Comparison of ENCODE assay signal across 12 cellular contexts in genomic region chr6:46293641-46294316, GRCh38.
DNase-seq lines count a peak whose midpoint lies in the region; ATAC-seq, FAIRE-seq and TF ChIP-seq lines count a peak whose summit lies in the region.
"Had no signal": no experiment of that assay in that cellular context is flagged by ENCODE, and none has a peak within 500 bp of the region (broad histone marks: within the 10 kb centered on the region; RNA-seq: fewer than 3 reads in every experiment).

No MANE protein-coding gene starts in this region.

- no peak overlapping the region for H3K27ac ChIP-seq in kidney (ENCODE audit: low read depth in 2 of 2, low read length in 2 of 2)
- H3K27ac ChIP-seq: tibial artery had no signal

- no peak for FAIRE-seq in kidney (lab: Jason Lieb, UNC)
- FAIRE-seq in RCC 7860 (lab: Jason Lieb, UNC), result no peak

- TF ChIP-seq CTCF in kidney (IDR thresholded peaks at IDR 0.05; ENCODE audit: borderline replicate concordance, extremely low read depth, insufficient read depth), result no peak

- DNase-seq in mesenteric fat pad (ENCODE audit: low spot score) (no peak), activated gamma-delta T cell (lab: John Stamatoyannopoulos, UW) (no peak), kidney (no peak), RCC 7860 (ENCODE audit: low spot score) (no peak)
- DNase-seq: activated T-cell treated with anti-CD3 and anti-CD28 coated beads, Interleukin-2, amount 50 U/mL, for 24 hours; hypothalamus; SIG-M5; tibial artery had no signal

- ATAC-seq in GM18508 (IDR thresholded peaks at IDR 0.05; ENCODE audit: insufficient read depth, unreplicated experiment), result peak; percentile 52
- ATAC-seq in GM19468 (IDR thresholded peaks at IDR 0.05; ENCODE audit: extremely low read depth, unreplicated experiment), result peak; percentile 33
- ATAC-seq in HG02884 (IDR thresholded peaks at IDR 0.05; ENCODE audit: unreplicated experiment), result peak; percentile 84
- ATAC-seq in HG03558 (IDR thresholded peaks at IDR 0.05; ENCODE audit: extremely low read depth, unreplicated experiment), result peak; percentile 92

- no peak overlapping the region for H3K4me3 ChIP-seq in kidney (ENCODE audit: low read length in 2 of 2)
- H3K4me3 ChIP-seq: tibial artery had no signal

- no peaks in the 10 kb centered on the region for H3K9me3 ChIP-seq in kidney (ENCODE audit: control insufficient read depth in 1 of 2, low read length in 2 of 2)
- H3K9me3 ChIP-seq: tibial artery had no signal

- no peak overlapping the region for H3K9ac ChIP-seq in kidney (ENCODE audit: low read length in 2 of 2)

- H3K36me3 ChIP-seq in kidney (ENCODE audit: control insufficient read depth in 1 of 2, insufficient read depth in 2 of 2, low read length in 2 of 2), result no peaks in the 10 kb centered on the region
- H3K36me3 ChIP-seq: tibial artery had no signal

- intact Hi-C loops in kidney (cut with DNase I), result no loop called here

- peaks cover 5 to 6% of the 10 kb centered on the region in 2 donors for H3K4me1 ChIP-seq in kidney (ENCODE audit: control insufficient read depth in 1 of 2, insufficient read depth in 1 of 2, low read depth in 1 of 2, low read length in 2 of 2)

Comparison
In these comparisons a context has a peak if more than half of its experiments do, and no peak if none do; other contexts are left out.
1. ATAC-seq: peak in every context shown above with its lines; median percentile 92 in HG03558; 84 in HG02884; 52 in GM18508; 33 in GM19468.